14 cellular contexts compared by ENCODE assay signal in genomic region chr6:91240878-91241603, GRCh38.
DNase-seq lines count a peak whose midpoint lies in the region; ATAC-seq and TF ChIP-seq lines count a peak whose summit lies in the region.
"Had no signal": no experiment of that assay in that cellular context is flagged by ENCODE, and none has a peak within 500 bp of the region (broad histone marks: within the 10 kb centered on the region; RNA-seq: fewer than 3 reads in every experiment).

No MANE protein-coding gene starts in this region.

- peak; percentile 4 for DNase-seq in OCI-LY7 (ENCODE audit: low spot score)
- no peak for DNase-seq in upper lobe of left lung
- no peak for DNase-seq in mesendoderm
- no peak for DNase-seq in NCI-H446 treated with DMSO at 0.1 percent for 48 hours (lab: John Stamatoyannopoulos, UW)
- no peak for DNase-seq in brain microvascular endothelial cell
- DNase-seq: activated gamma-delta T cell; GDM1; retina; stimulated activated CD4-positive, alpha-beta T cell treated with anti-CD3 and anti-CD28 coated beads, Interleukin-4, amount 100 ng/mL, for 1 hour had no signal

- H3K18ac ChIP-seq in mesendoderm (ENCODE audit: low read length) = no peak overlapping the region

- no peak overlapping the region for H2BK15ac ChIP-seq in mesendoderm (replicated peaks; ENCODE audit: low read depth)

- H3K4me3 ChIP-seq in OCI-LY7 (ENCODE audit: low read depth, low read length, poor library complexity, severe bottlenecking) = no peak overlapping the region
- H3K4me3 ChIP-seq in upper lobe of left lung = no peak overlapping the region
- no peak overlapping the region for H3K4me3 ChIP-seq in mesendoderm (ENCODE audit: low read length)
- H3K4me3 ChIP-seq in brain microvascular endothelial cell (ENCODE audit: low read depth, low read length) = no peak overlapping the region

- H3K9me2 ChIP-seq in OCI-LY7 (ENCODE audit: insufficient read depth, low read length) = no peaks in the 10 kb centered on the region

- H3K79me2 ChIP-seq in OCI-LY7 (ENCODE audit: insufficient read depth, low read depth, low read length) (no peaks in the 10 kb centered on the region), mesendoderm (ENCODE audit: control insufficient read depth, insufficient read depth, low read length) (no peaks in the 10 kb centered on the region)

- TF ChIP-seq CTCF in OCI-LY7 (conservative IDR thresholded peaks at IDR 0.05; ENCODE audit: low read length) (no peak), upper lobe of left lung (IDR thresholded peaks at IDR 0.05) (no peak), brain microvascular endothelial cell (IDR thresholded peaks at IDR 0.05; ENCODE audit: low read depth, low read length, missing control alignments) (no peak)

- no peak overlapping the region for H3K56ac ChIP-seq in mesendoderm (ENCODE audit: low read length)

- CTCF ChIA-PET in OCI-LY7 (lab: Charles Lee; ENCODE audit: unreplicated experiment) = no interaction called here

- H3K9ac ChIP-seq in mesendoderm (ENCODE audit: low read length) = no peak overlapping the region

- H2BK5ac ChIP-seq in mesendoderm (ENCODE audit: low read length) = no peak overlapping the region

- BruUV-seq in OCI-LY7 (replicated peaks; lab: Mats Ljungman, UMichigan) = no TSS peak

- H3K4me2 ChIP-seq in OCI-LY7 (ENCODE audit: low read length) (no peak overlapping the region), mesendoderm (ENCODE audit: low read length) (no peak overlapping the region)

- intact Hi-C loops in OCI-LY7 (cut with micrococcal nuclease; ENCODE audit: unreplicated experiment) = no loop called here

- TF ChIP-seq EP300 in upper lobe of left lung (IDR thresholded peaks at IDR 0.05) = no peak

- in situ Hi-C loops in brain microvascular endothelial cell (cut with HindIII; ENCODE audit: low pct_ligation_motif_present, low sequenced_read_pairs) = no loop called here

- no peaks in the 10 kb centered on the region for H3K4me1 ChIP-seq in OCI-LY7 (ENCODE audit: insufficient read depth, low read length, poor library complexity, severe bottlenecking)
- no peaks in the 10 kb centered on the region for H3K4me1 ChIP-seq in upper lobe of left lung
- no peaks in the 10 kb centered on the region for H3K4me1 ChIP-seq in mesendoderm (ENCODE audit: control insufficient read depth, low read depth, low read length)

- H3K27ac ChIP-seq in OCI-LY7 (ENCODE audit: low read depth, low read length, poor library complexity, severe bottlenecking) = no peak overlapping the region
- no peak overlapping the region for H3K27ac ChIP-seq in upper lobe of left lung
- no peak overlapping the region for H3K27ac ChIP-seq in mesendoderm (ENCODE audit: low read depth, low read length)
- H3K27ac ChIP-seq in brain microvascular endothelial cell = no peak overlapping the region
- H3K27ac ChIP-seq: C4-2B had no signal

- TF ChIP-seq POLR2A in upper lobe of left lung (IDR thresholded peaks at IDR 0.05) = no peak

- no peak overlapping the region for H2BK120ac ChIP-seq in mesendoderm (ENCODE audit: low read depth, low read length)

- no peak overlapping the region for H2AFZ ChIP-seq in OCI-LY7 (ENCODE audit: low read length)

- H4K5ac ChIP-seq in mesendoderm (ENCODE audit: low read length) = no peak overlapping the region

- H3K4ac ChIP-seq in mesendoderm (ENCODE audit: low read depth, low read length) = no peak overlapping the region

- no peaks in the 10 kb centered on the region for H3K79me1 ChIP-seq in mesendoderm (ENCODE audit: low read length)

- ATAC-seq in GM18868 (IDR thresholded peaks at IDR 0.05; ENCODE audit: unreplicated experiment) (peak; percentile 85), GM21390 (IDR thresholded peaks at IDR 0.05; ENCODE audit: unreplicated experiment) (peak; percentile 65), HG03025 (IDR thresholded peaks at IDR 0.05; ENCODE audit: low FRiP score, unreplicated experiment) (peak; percentile 70), upper lobe of left lung (ENCODE audit: low FRiP score in 2 of 2) (no peak)
- ATAC-seq: Panc1 had no signal

- POLR2A ChIA-PET in OCI-LY7 (lab: Charles Lee) = interaction anchor here (1.5 kb wide), 1 partner anchor 9 kb away, joined by 8 read pairs; no protein-coding TSS in a partner anchor

- H4K8ac ChIP-seq in mesendoderm (ENCODE audit: low read depth, low read length) = no peak overlapping the region

- H4K20me1 ChIP-seq in OCI-LY7 (ENCODE audit: insufficient read depth, low read length) = no peaks in the 10 kb centered on the region

- no peak overlapping the region for H2AK5ac ChIP-seq in mesendoderm (ENCODE audit: low read length)

- H3K23ac ChIP-seq in mesendoderm (ENCODE audit: low read length) = no peak overlapping the region

- 64% methylated on average over 1 of the region's 1 CpG for WGBS in upper lobe of left lung, 2 donors
- no CpG with 5 or more reads among the region's 1 CpG for WGBS in mesendoderm (ENCODE audit: extremely low coverage, insufficient coverage, low lambda C conversion rate)

- H3K9me3 ChIP-seq in OCI-LY7 (ENCODE audit: low read length) (no peaks in the 10 kb centered on the region), upper lobe of left lung (no peaks in the 10 kb centered on the region)

- H3K27me3 ChIP-seq in upper lobe of left lung (no peaks in the 10 kb centered on the region), mesendoderm (ENCODE audit: insufficient read depth, low read length, poor library complexity) (no peaks in the 10 kb centered on the region), brain microvascular endothelial cell (replicated peaks) (no peaks in the 10 kb centered on the region)

- H3K36me3 ChIP-seq in OCI-LY7 (ENCODE audit: insufficient read depth, low read length) = no peaks in the 10 kb centered on the region
- no peaks in the 10 kb centered on the region for H3K36me3 ChIP-seq in upper lobe of left lung
- no peaks in the 10 kb centered on the region for H3K36me3 ChIP-seq in mesendoderm (ENCODE audit: control insufficient read depth, insufficient read depth, low read length)
- no peaks in the 10 kb centered on the region for H3K36me3 ChIP-seq in brain microvascular endothelial cell (replicated peaks)

Comparison
In these comparisons a context has a peak if more than half of its experiments do, and no peak if none do; other contexts are left out.
1. ATAC-seq: peak in GM18868 (single experiment), GM21390 (single experiment) and HG03025 (single experiment); none in upper lobe of left lung (0 of 2).